In genomic region chr13:77980592-77980991, GRCh38 we compare ENCODE assay signal across 9 cellular contexts.
DNase-seq lines count a peak whose midpoint lies in the region; ATAC-seq and TF ChIP-seq lines count a peak whose summit lies in the region.
"Had no signal": no experiment of that assay in that cellular context is flagged by ENCODE, and none has a peak within 500 bp of the region (broad histone marks: within the 10 kb centered on the region; RNA-seq: fewer than 3 reads in every experiment).

No MANE protein-coding gene starts in this region.

- ATAC-seq in left lung: peak; percentile 66
- ATAC-seq: activated T-cell treated with anti-CD3 and anti-CD28 coated beads, Interleukin-2, amount 50 U/mL, for 72 hours had no signal

- H3K27ac ChIP-seq in left lung: peak overlapping the region; percentile 34 to 55
- H3K27ac ChIP-seq in uterus: peak overlapping the region; percentile 7 to 47

- TF ChIP-seq POLR2A in uterus (IDR thresholded peaks at IDR 0.05): no peak

- DNase-seq in LHCN-M2 (ENCODE audit: low read depth) (peak; percentile 81), dermis microvascular lymphatic vessel endothelial cell (ENCODE audit: low read depth in 2 of 2) (peak; percentile 79 to 91), left lung (no peak), uterus (no peak), SIG-M5 (lab: John Stamatoyannopoulos, UW) (no peak), RKO (ENCODE audit: low spot score) (no peak), posterior vena cava (ENCODE audit: low spot score) (no peak)
- DNase-seq: activated T-cell treated with anti-CD3 and anti-CD28 coated beads, Interleukin-2, amount 50 U/mL, for 72 hours; NCI-H2029 treated with DMSO at 0.1 percent for 48 hours had no signal

- no peak for TF ChIP-seq CTCF in left lung (IDR thresholded peaks at IDR 0.05)
- TF ChIP-seq CTCF in uterus (IDR thresholded peaks at IDR 0.05): no peak

- intact Hi-C loops in left lung (cut with DNase I) (no loop called here), uterus (cut with DNase I; ENCODE audit: low total_unique reads) (no loop called here), posterior vena cava (cut with DNase I) (no loop called here)

- H3K36me3 ChIP-seq in left lung (no peaks in the 10 kb centered on the region), uterus (no peaks in the 10 kb centered on the region)

- H3K9me3 ChIP-seq in left lung (no peaks in the 10 kb centered on the region), uterus (no peaks in the 10 kb centered on the region)

- no peak overlapping the region for H3K4me3 ChIP-seq in left lung
- no peak overlapping the region for H3K4me3 ChIP-seq in uterus

- H3K4me1 ChIP-seq in left lung (no peaks in the 10 kb centered on the region), uterus (no peaks in the 10 kb centered on the region)

- H3K27me3 ChIP-seq in left lung: no peaks in the 10 kb centered on the region
- no peaks in the 10 kb centered on the region for H3K27me3 ChIP-seq in uterus

Comparison
In these comparisons a context has a peak if more than half of its experiments do, and no peak if none do; other contexts are left out.
1. DNase-seq: peak in LHCN-M2 (single experiment) and dermis microvascular lymphatic vessel endothelial cell (2 of 2); none in left lung (0 of 2), uterus (0 of 2), SIG-M5 (single experiment), RKO (single experiment) and posterior vena cava (single experiment).